15 cellular contexts compared by ENCODE assay signal in the genomic region with DNA sequence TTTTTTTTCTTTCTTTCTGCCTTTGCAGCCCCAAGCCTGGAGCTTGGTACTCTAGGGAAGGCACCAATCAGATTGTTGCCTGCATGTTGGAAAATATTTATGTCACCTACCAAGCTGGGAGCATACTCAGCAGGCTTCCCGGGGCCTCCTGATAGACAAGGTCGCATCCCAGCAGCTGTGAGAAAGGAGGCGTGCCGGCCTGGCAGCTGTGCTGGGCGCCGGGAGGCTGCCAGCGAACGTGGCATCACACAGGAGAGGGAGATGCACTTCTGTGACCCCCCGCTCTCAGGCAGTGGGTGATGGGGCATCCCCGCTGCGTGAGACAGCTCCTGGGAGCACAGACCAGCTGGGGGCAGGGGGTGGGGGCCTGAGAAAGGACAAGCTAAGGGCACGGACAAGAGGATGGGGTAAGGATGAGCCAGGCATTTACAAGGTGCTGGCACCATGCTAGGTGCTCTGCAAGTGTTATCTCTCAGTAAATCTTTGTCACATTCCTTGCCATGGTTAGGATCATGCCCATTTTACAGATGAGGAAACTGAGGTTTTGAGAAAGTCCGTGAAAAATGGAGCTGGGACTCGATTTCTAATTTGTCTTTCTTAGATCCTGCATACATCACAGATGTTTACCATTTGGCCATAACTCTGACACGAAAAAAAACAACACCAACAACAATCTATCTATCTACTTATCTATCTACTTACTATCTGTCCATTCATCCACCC.
"Had no signal": no experiment of that assay in that cellular context is flagged by ENCODE, and none has a peak within 500 bp of the region (broad histone marks: within the 10 kb centered on the region; RNA-seq: fewer than 3 reads in every experiment).

No MANE protein-coding gene starts in this region.

- ATAC-seq: activated CD8-positive, alpha-beta T cell treated with anti-CD3 and anti-CD28 coated beads, Interleukin-2, amount 10 ng/mL, durations not matched to agents 7 days and 5 days; pancreas had no signal

- H3K27ac ChIP-seq: epithelial cell of prostate, left ventricle myocardium inferior, pancreas, thyroid gland, uterus had no signal

- H3K36me3 ChIP-seq: left ventricle myocardium inferior, pancreas, thyroid gland, uterus had no signal

- H3K4me3 ChIP-seq: left ventricle myocardium inferior, pancreas, thyroid gland, uterus had no signal

- H3K27me3 ChIP-seq: thyroid gland, uterus had no signal

- H3K4me1 ChIP-seq: left ventricle myocardium inferior, pancreas, thyroid gland, uterus had no signal

- H3K9me3 ChIP-seq: pancreas, thyroid gland, uterus had no signal

- DNase-seq: activated CD4-positive, alpha-beta T cell treated with anti-CD3 and anti-CD28 coated beads, Interleukin-2, amount 10 ng/mL, durations not matched to agents 24 days and 14 days; activated CD4-positive, CD25-positive, alpha-beta regulatory T cell; activated CD8-positive, alpha-beta memory T cell treated with anti-CD3 and anti-CD28 coated beads, Interleukin-2, amount 50 U/mL, for 4 hours; activated CD8-positive, alpha-beta T cell treated with anti-CD3 and anti-CD28 coated beads, Interleukin-2, amount 10 ng/mL, durations not matched to agents 7 days and 5 days; activated effector memory CD4-positive, alpha-beta T cell treated with anti-CD3 and anti-CD28 coated beads, Interleukin-2, amount 50 U/mL, for 16 hours; activated T-cell treated with anti-CD3 and anti-CD28 coated beads, Interleukin-2, amount 50 U/mL, for 48 hours; effector memory CD4-positive, alpha-beta T cell; foreskin melanocyte; left ventricle myocardium inferior; pancreas; stimulated activated CD4-positive, alpha-beta T cell treated with anti-CD3 and anti-CD28 coated beads, Interleukin-12 subunit alpha, Interleukin-12 subunit beta, amount 100 ng/mL, for 4 hours; stimulated activated CD4-positive, alpha-beta T cell treated with anti-CD3 and anti-CD28 coated beads, Interleukin-2, amount 100 ng/mL, for 24 hours; thyroid gland; uterus had no signal
